15 cellular contexts compared by ENCODE assay signal in genomic region chr14:54609576-54609975, GRCh38.
"Had no signal": no experiment of that assay in that cellular context is flagged by ENCODE, and none has a peak within 500 bp of the region (broad histone marks: within the 10 kb centered on the region; RNA-seq: fewer than 3 reads in every experiment).

No MANE protein-coding gene starts in this region.

- H3K4me1 Mint-ChIP-seq: activated naive CD4-positive, alpha-beta T cell treated with anti-CD3 and anti-CD28 coated beads, Interleukin-2, amount 10 ng/mL, durations not matched to agents 7 days and 5 days had no signal

- H3K27me3 ChIP-seq: adrenal gland, dorsolateral prefrontal cortex, left lung, ovary had no signal

- H3K36me3 ChIP-seq: adrenal gland, left lung, ovary had no signal

- H3K27me3 Mint-ChIP-seq: brain, memory B cell had no signal

- DNase-seq: activated CD4-positive, alpha-beta T cell treated with anti-CD3 and anti-CD28 coated beads for 48 hours; activated naive CD4-positive, alpha-beta T cell treated with anti-CD3 and anti-CD28 coated beads, Interleukin-2, amount 10 ng/mL, durations not matched to agents 7 days and 5 days; activated T-cell treated with anti-CD3 and anti-CD28 coated beads for 4 hours; adrenal gland; dorsolateral prefrontal cortex; foreskin melanocyte; left lung; nephron progenitor cell; ovary; stimulated activated CD4-positive, alpha-beta T cell treated with anti-CD3 and anti-CD28 coated beads, Interleukin-4, amount 100 ng/mL, for 4 hours; stimulated activated naive CD8-positive, alpha-beta T cell treated with anti-CD3 and anti-CD28 coated beads, Interleukin-15, amount 100 ng/mL, for 72 hours had no signal

- H3K4me3 Mint-ChIP-seq: activated naive CD4-positive, alpha-beta T cell treated with anti-CD3 and anti-CD28 coated beads, Interleukin-2, amount 10 ng/mL, durations not matched to agents 7 days and 5 days; memory B cell; nephron progenitor cell; stimulated activated naive CD8-positive, alpha-beta T cell treated with anti-CD3 and anti-CD28 coated beads, Interleukin-15, amount 100 ng/mL, for 72 hours; WTC11 had no signal

- H3K4me1 ChIP-seq: left lung had no signal

- H3K27ac ChIP-seq: adrenal gland, left lung, ovary had no signal

- H3K27ac Mint-ChIP-seq: activated naive CD4-positive, alpha-beta T cell treated with anti-CD3 and anti-CD28 coated beads, Interleukin-2, amount 10 ng/mL, durations not matched to agents 7 days and 5 days; activated T-helper 2 cell treated with anti-CD3 and anti-CD28 coated beads, Interferon-gamma antibody, Interleukin-2, Interleukin-4, amounts not matched to agents 10 μg/mL and 5 μg/mL and 100 μg/mL, durations not matched to agents 14 hours and 24 hours and 36 hours; memory B cell; nephron progenitor cell; stimulated activated naive CD8-positive, alpha-beta T cell treated with anti-CD3 and anti-CD28 coated beads, Interleukin-15, amount 100 ng/mL, for 72 hours had no signal

- H3K4me3 ChIP-seq: adrenal gland, left lung, ovary had no signal

- H3K36me3 Mint-ChIP-seq: activated naive CD4-positive, alpha-beta T cell treated with anti-CD3 and anti-CD28 coated beads, Interleukin-2, amount 10 ng/mL, durations not matched to agents 7 days and 5 days had no signal

- H3K9me3 Mint-ChIP-seq: activated naive CD4-positive, alpha-beta T cell treated with anti-CD3 and anti-CD28 coated beads, Interleukin-2, amount 10 ng/mL, durations not matched to agents 7 days and 5 days; activated T-helper 2 cell treated with anti-CD3 and anti-CD28 coated beads, Interferon-gamma antibody, Interleukin-2, Interleukin-4, amounts not matched to agents 10 μg/mL and 5 μg/mL and 100 μg/mL, durations not matched to agents 14 hours and 24 hours and 36 hours; memory B cell; stimulated activated naive CD8-positive, alpha-beta T cell treated with anti-CD3 and anti-CD28 coated beads, Interleukin-15, amount 100 ng/mL, for 72 hours had no signal

- H3K9me3 ChIP-seq: adrenal gland, left lung, ovary had no signal
